Comparison of ENCODE assay signal across 1 cellular context in the genomic region with DNA sequence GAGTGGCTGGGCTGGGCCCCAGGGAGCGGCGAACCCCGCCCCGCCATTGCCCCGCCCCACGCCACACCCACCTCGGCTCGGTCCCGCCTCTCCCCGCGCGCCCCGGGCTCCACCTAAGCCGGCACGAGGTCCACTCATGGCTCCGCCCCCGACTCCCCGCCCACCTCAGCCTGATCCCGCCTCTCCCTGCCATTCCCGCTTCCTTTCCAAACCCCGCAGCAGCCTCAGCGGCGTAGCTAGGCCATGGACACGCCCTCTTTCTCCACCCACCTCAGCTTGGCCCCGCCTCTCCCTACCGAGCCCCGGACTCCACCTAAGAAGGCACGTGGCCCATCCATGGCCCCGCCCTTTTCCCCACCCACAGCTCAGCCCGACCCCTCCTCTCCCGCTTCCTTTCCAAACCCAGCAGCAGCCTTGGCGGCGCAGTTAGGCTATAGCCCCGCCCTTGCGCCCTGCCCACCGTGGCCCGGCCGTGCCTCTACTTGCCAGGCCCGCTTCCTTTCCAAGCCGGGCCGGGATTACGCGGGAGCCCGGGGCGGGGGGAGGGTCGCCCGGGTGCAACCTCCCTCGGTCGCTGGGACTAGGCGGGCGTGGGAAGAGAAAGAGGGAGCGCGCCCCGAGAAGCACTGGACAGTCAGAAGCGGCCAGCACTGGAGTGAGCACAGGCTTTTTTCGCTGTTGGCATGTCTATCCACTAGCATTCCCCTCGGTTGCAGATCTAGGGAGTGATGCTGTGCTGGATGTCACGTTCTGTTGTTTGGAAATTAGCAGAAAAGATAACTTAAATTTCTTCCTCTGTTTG.
TF ChIP-seq lines count a peak whose summit lies in the region.

A gene with protein sequence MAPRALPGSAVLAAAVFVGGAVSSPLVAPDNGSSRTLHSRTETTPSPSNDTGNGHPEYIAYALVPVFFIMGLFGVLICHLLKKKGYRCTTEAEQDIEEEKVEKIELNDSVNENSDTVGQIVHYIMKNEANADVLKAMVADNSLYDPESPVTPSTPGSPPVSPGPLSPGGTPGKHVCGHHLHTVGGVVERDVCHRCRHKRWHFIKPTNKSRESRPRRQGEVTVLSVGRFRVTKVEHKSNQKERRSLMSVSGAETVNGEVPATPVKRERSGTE (minus strand): TSS at position 4 of the 802 bp plus-strand sequence. CDS start 89 bp downstream, outside the sequence.

TF ChIP-seq in HepG2, 621 proteins besides CTCF, POLR2A, EP300 and RAD21 (continued from another document and continues in another):
- TF ChIP-seq, protein P1, sequence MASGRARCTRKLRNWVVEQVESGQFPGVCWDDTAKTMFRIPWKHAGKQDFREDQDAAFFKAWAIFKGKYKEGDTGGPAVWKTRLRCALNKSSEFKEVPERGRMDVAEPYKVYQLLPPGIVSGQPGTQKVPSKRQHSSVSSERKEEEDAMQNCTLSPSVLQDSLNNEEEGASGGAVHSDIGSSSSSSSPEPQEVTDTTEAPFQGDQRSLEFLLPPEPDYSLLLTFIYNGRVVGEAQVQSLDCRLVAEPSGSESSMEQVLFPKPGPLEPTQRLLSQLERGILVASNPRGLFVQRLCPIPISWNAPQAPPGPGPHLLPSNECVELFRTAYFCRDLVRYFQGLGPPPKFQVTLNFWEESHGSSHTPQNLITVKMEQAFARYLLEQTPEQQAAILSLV (CRISPR knock-in tag; IDR thresholded peaks at IDR 0.05; ENCODE audit: borderline replicate concordance): 0 out of 2 replicates have a peak, but pooled peaks have one; percentile 30
- TF ChIP-seq CHD2 (IDR thresholded peaks at IDR 0.05; ENCODE audit: low read depth, low read length) (no peak), ZNF598 (CRISPR knock-in tag; IDR thresholded peaks at IDR 0.05; ENCODE audit: borderline replicate concordance) (0 out of 2 replicates have a peak, but pooled peaks have one; percentile 60), ERF (CRISPR knock-in tag; IDR thresholded peaks at IDR 0.05) (no peak), GFI1 (CRISPR knock-in tag; IDR thresholded peaks at IDR 0.05; ENCODE audit: borderline replicate concordance) (no peak), ZNF749 (CRISPR knock-in tag; IDR thresholded peaks at IDR 0.05; ENCODE audit: borderline replicate concordance) (0 out of 2 replicates have a peak, but pooled peaks have one; percentile 9), ELF1 (CRISPR knock-in tag; IDR thresholded peaks at IDR 0.05) (peak; percentile 65; the same call in 1 of the 2 replicates), ADNP (CRISPR knock-in tag; IDR thresholded peaks at IDR 0.05) (no peak), SMC3 (IDR thresholded peaks at IDR 0.05; ENCODE audit: low read length) (no peak), ZFP1 (CRISPR knock-in tag; IDR thresholded peaks at IDR 0.05) (no peak), ZNF10 (CRISPR knock-in tag; IDR thresholded peaks at IDR 0.05; ENCODE audit: borderline replicate concordance, low read depth) (no peak), NCOA5 (CRISPR knock-in tag; IDR thresholded peaks at IDR 0.05) (no peak), TCF7L2 (IDR thresholded peaks at IDR 0.05; ENCODE audit: low read depth, low read length) (no peak), REPIN1 (CRISPR knock-in tag; IDR thresholded peaks at IDR 0.05; ENCODE audit: borderline replicate concordance, low read depth) (0 out of 2 replicates have a peak, but pooled peaks have one; percentile 58), HNRNPUL1 (IDR thresholded peaks at IDR 0.05; ENCODE audit: low read depth, low read length) (no peak), KLF11 (CRISPR knock-in tag; IDR thresholded peaks at IDR 0.05) (no peak), TP53 (CRISPR knock-in tag; conservative IDR thresholded peaks at IDR 0.05) (no peak), THAP11 (CRISPR knock-in tag; IDR thresholded peaks at IDR 0.05) (peak; percentile 59; the same call in 1 of the 2 replicates), HNRNPL (IDR thresholded peaks at IDR 0.05; ENCODE audit: low read depth, low read length) (peak; percentile 71), SPEN (CRISPR knock-in tag; IDR thresholded peaks at IDR 0.05; ENCODE audit: low read depth) (0 out of 2 replicates have a peak, but pooled peaks have one; percentile 36), IRX3 (CRISPR knock-in tag; IDR thresholded peaks at IDR 0.05; ENCODE audit: borderline replicate concordance, low read depth) (no peak), POLR2G (IDR thresholded peaks at IDR 0.05; ENCODE audit: low read depth, low read length) (no peak), ZNF441 (CRISPR knock-in tag; IDR thresholded peaks at IDR 0.05; ENCODE audit: borderline replicate concordance) (0 out of 2 replicates have a peak, but pooled peaks have one; percentile 25), GABPB1 (CRISPR knock-in tag; IDR thresholded peaks at IDR 0.05) (peak; percentile 60), ZNF775 (CRISPR knock-in tag; IDR thresholded peaks at IDR 0.05; ENCODE audit: borderline replicate concordance) (0 out of 2 replicates have a peak, but pooled peaks have one; percentile 75), ZNF501 (CRISPR knock-in tag; IDR thresholded peaks at IDR 0.05) (0 out of 2 replicates have a peak, but pooled peaks have one; percentile 37), U2AF2 (IDR thresholded peaks at IDR 0.05; ENCODE audit: low read depth, low read length) (no peak), CREM (IDR thresholded peaks at IDR 0.05) (no peak), CREM (CRISPR knock-in tag; IDR thresholded peaks at IDR 0.05) (no peak)
- TF ChIP-seq, protein P2, sequence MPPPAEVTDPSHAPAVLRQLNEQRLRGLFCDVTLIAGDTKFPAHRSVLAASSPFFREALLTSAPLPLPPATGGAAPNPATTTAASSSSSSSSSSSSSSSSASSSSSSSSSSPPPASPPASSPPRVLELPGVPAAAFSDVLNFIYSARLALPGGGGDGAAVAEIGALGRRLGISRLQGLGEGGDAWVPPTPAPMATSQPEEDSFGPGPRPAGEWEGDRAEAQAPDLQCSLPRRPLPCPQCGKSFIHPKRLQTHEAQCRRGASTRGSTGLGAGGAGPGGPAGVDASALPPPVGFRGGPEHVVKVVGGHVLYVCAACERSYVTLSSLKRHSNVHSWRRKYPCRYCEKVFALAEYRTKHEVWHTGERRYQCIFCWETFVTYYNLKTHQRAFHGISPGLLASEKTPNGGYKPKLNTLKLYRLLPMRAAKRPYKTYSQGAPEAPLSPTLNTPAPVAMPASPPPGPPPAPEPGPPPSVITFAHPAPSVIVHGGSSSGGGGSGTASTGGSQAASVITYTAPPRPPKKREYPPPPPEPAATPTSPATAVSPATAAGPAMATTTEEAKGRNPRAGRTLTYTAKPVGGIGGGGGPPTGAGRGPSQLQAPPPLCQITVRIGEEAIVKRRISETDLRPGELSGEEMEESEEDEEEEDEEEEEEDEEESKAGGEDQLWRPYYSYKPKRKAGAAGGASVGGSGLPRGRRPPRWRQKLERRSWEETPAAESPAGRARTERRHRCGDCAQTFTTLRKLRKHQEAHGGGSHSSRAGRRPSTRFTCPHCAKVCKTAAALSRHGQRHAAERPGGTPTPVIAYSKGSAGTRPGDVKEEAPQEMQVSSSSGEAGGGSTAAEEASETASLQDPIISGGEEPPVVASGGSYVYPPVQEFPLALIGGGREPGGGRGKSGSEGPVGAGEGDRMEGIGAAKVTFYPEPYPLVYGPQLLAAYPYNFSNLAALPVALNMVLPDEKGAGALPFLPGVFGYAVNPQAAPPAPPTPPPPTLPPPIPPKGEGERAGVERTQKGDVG (CRISPR knock-in tag; IDR thresholded peaks at IDR 0.05; ENCODE audit: borderline replicate concordance): no peak
- TF ChIP-seq, protein P3, sequence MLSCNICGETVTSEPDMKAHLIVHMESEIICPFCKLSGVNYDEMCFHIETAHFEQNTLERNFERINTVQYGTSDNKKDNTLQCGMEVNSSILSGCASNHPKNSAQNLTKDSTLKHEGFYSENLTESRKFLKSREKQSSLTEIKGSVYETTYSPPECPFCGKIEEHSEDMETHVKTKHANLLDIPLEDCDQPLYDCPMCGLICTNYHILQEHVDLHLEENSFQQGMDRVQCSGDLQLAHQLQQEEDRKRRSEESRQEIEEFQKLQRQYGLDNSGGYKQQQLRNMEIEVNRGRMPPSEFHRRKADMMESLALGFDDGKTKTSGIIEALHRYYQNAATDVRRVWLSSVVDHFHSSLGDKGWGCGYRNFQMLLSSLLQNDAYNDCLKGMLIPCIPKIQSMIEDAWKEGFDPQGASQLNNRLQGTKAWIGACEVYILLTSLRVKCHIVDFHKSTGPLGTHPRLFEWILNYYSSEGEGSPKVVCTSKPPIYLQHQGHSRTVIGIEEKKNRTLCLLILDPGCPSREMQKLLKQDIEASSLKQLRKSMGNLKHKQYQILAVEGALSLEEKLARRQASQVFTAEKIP (CRISPR knock-in tag; IDR thresholded peaks at IDR 0.05; ENCODE audit: borderline replicate concordance): no peak
- TF ChIP-seq, protein P4, sequence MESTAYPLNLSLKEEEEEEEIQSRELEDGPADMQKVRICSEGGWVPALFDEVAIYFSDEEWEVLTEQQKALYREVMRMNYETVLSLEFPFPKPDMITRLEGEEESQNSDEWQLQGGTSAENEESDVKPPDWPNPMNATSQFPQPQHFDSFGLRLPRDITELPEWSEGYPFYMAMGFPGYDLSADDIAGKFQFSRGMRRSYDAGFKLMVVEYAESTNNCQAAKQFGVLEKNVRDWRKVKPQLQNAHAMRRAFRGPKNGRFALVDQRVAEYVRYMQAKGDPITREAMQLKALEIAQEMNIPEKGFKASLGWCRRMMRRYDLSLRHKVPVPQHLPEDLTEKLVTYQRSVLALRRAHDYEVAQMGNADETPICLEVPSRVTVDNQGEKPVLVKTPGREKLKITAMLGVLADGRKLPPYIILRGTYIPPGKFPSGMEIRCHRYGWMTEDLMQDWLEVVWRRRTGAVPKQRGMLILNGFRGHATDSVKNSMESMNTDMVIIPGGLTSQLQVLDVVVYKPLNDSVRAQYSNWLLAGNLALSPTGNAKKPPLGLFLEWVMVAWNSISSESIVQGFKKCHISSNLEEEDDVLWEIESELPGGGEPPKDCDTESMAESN (CRISPR knock-in tag; conservative IDR thresholded peaks at IDR 0.05): 0 out of 2 replicates have a peak, but pooled peaks have one; percentile 11
- TF ChIP-seq, protein P5, sequence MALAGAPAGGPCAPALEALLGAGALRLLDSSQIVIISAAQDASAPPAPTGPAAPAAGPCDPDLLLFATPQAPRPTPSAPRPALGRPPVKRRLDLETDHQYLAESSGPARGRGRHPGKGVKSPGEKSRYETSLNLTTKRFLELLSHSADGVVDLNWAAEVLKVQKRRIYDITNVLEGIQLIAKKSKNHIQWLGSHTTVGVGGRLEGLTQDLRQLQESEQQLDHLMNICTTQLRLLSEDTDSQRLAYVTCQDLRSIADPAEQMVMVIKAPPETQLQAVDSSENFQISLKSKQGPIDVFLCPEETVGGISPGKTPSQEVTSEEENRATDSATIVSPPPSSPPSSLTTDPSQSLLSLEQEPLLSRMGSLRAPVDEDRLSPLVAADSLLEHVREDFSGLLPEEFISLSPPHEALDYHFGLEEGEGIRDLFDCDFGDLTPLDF (CRISPR knock-in tag; IDR thresholded peaks at IDR 0.05): no peak; the same call in 1 of the 2 replicates
- TF ChIP-seq, protein P6, sequence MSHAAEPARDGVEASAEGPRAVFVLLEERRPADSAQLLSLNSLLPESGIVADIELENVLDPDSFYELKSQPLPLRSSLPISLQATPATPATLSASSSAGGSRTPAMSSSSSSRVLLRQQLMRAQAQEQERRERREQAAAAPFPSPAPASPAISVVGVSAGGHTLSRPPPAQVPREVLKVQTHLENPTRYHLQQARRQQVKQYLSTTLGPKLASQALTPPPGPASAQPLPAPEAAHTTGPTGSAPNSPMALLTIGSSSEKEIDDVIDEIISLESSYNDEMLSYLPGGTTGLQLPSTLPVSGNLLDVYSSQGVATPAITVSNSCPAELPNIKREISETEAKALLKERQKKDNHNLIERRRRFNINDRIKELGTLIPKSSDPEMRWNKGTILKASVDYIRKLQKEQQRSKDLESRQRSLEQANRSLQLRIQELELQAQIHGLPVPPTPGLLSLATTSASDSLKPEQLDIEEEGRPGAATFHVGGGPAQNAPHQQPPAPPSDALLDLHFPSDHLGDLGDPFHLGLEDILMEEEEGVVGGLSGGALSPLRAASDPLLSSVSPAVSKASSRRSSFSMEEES (CRISPR knock-in tag; IDR thresholded peaks at IDR 0.05): peak; percentile 41; the same call in 1 of the 2 replicates
- TF ChIP-seq, protein P7, sequence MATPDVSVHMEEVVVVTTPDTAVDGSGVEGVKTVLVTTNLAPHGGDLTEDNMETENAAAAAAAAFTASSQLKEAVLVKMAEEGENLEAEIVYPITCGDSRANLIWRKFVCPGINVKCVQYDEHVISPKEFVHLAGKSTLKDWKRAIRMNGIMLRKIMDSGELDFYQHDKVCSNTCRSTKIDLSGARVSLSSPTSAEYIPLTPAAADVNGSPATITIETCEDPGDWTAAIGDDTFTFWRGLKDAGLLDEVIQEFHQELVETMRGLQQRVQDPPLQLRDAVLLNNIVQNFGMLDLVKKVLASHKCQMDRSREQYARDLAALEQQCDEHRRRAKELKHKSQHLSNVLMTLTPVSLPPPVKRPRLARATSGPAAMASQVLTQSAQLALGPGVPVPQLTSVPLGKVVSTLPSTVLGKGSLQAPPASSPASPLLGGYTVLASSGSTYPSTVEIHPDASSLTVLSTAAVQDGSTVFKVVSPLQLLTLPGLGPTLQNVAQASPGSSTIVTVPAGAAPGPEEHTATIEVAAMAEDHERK (CRISPR knock-in tag; IDR thresholded peaks at IDR 0.05; ENCODE audit: low read depth): no peak
- TF ChIP-seq, protein P8, sequence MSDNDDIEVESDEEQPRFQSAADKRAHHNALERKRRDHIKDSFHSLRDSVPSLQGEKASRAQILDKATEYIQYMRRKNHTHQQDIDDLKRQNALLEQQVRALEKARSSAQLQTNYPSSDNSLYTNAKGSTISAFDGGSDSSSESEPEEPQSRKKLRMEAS (IDR thresholded peaks at IDR 0.05): peak; percentile 94
- TF ChIP-seq, protein P9, sequence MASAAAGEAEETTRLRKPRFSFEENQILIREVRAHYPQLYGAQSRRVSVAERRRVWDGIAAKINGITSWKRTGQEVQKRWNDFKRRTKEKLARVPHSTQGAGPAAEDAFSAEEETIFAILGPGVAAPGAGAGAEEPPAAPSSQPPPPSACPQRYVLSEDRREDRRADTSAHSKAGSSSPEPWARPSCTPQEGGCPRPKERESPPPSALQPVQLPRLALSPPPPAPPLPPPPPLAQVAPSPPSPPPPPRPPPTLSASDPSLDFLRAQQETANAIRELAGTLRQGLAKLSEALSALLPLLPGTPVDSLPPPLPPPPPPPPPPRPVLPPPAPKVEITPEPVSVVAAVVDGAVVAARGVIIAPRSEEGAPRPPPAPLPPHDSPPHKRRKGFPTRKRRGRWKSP (CRISPR knock-in tag; IDR thresholded peaks at IDR 0.05): peak; percentile 61; the same call in 1 of the 2 replicates
- TF ChIP-seq, protein P10, sequence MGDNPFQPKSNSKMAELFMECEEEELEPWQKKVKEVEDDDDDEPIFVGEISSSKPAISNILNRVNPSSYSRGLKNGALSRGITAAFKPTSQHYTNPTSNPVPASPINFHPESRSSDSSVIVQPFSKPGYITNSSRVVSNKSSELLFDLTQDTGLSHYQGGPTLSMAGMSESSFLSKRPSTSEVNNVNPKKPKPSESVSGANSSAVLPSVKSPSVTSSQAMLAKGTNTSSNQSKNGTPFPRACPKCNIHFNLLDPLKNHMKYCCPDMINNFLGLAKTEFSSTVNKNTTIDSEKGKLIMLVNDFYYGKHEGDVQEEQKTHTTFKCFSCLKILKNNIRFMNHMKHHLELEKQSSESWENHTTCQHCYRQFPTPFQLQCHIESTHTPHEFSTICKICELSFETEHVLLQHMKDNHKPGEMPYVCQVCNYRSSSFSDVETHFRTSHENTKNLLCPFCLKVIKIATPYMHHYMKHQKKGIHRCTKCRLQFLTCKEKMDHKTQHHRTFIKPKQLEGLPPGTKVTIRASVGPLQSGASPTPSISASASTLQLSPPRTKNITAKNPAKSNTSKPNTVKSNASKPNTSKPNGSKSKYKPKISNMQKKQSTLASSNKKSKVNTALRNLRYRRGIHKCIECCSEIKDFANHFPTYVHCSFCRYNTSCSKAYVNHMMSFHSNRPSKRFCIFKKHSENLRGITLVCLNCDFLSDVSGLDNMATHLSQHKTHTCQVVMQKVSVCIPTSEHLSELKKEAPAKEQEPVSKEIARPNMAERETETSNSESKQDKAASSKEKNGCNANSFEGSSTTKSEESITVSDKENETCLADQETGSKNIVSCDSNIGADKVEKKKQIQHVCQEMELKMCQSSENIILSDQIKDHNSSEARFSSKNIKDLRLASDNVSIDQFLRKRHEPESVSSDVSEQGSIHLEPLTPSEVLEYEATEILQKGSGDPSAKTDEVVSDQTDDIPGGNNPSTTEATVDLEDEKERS (CRISPR knock-in tag; IDR thresholded peaks at IDR 0.05): peak; percentile 66; the same call in 1 of the 2 replicates
